ENCODE assay signal across 8 cellular contexts in the genomic region with DNA sequence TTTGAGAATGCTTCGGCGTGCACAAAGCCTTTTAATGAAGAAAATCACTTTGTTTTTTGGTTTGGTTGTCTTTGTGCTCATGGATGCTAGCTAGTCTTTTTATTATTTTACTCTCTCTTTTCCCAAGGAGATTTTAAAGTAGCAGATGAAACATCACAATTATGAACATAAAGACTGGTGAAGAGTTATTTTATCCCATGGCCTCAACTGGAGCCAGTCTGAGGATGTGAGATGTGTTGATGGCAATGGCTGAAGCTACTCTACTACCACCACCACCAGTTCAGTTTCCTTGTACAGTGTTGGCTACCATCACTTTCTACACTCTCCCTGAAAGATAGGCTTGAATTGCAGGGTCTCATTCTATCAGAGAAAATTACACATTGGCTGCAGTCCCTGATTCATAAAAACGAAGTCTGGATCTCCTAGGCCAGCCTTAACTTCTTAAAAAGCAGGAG. TPM values are rescaled to one million over a fixed set of nuclear protein-coding genes. Genes with fewer than 3 reads are reported as not detected.
DNase-seq lines count a peak whose midpoint lies in the region; ATAC-seq, FAIRE-seq and TF ChIP-seq lines count a peak whose summit lies in the region.

No MANE protein-coding gene starts in this region.

- no peak for ATAC-seq in activated B cell treated with CpG ODN at 0.5 μM for 24 hours (ENCODE audit: low read depth)
- no peak for ATAC-seq in right cardiac atrium
- no peak for ATAC-seq in stimulated activated naive B cell treated with anti-CD40 and anti-IgM and Interleukin-4, amounts not matched to agents 10 μg/mL and 1 μg/mL and 100 μg/mL, for 72 hours (replicated peaks)

- H3K36me3 Mint-ChIP-seq in activated B cell treated with CpG ODN at 0.5 μM for 24 hours (ENCODE audit: low read depth), result peaks cover 27% of the 10 kb centered on the region
- H3K36me3 Mint-ChIP-seq in stimulated activated naive B cell treated with anti-CD40 and anti-IgM and Interleukin-4, amounts not matched to agents 10 μg/mL and 1 μg/mL and 100 μg/mL, for 72 hours, result peaks cover 5 to 8% of the 10 kb centered on the region in 2 donors

- CTCF ChIA-PET in activated B cell treated with CpG ODN at 0.5 μM for 24 hours (lab: Charles Lee), result no interaction called here

- peak overlapping the region; percentile 37 for H3K4me3 ChIP-seq in right cardiac atrium (ENCODE audit: low read length)

- 25% methylated on average over 3 of the region's 3 CpGs for WGBS in right cardiac atrium

- no peak overlapping the region for H3K27ac ChIP-seq in right cardiac atrium (ENCODE audit: low read length)

- H3K4me1 ChIP-seq in right cardiac atrium (ENCODE audit: control insufficient read depth, insufficient read depth, low read length), result peaks cover 3% of the 10 kb centered on the region

- FAIRE-seq in RCC 7860 (lab: Jason Lieb, UNC), result no peak

- H3K4me1 Mint-ChIP-seq in activated B cell treated with CpG ODN at 0.5 μM for 24 hours, result peaks cover 38% of the 10 kb centered on the region
- peaks cover 11 to 18% of the 10 kb centered on the region in 2 donors for H3K4me1 Mint-ChIP-seq in stimulated activated naive B cell treated with anti-CD40 and anti-IgM and Interleukin-4, amounts not matched to agents 10 μg/mL and 1 μg/mL and 100 μg/mL, for 72 hours

- DNase-seq in NCI-H510A treated with DMSO at 0.1 percent for 48 hours (lab: John Stamatoyannopoulos, UW) (peak; percentile 60), NCI-H510A (lab: John Stamatoyannopoulos, UW) (no peak), activated B cell treated with CpG ODN at 0.5 μM for 24 hours (no peak), right cardiac atrium (no peak), NCI-H2171 (lab: John Stamatoyannopoulos, UW) (no peak), pons (ENCODE audit: low spot score) (no peak), RCC 7860 (ENCODE audit: low spot score) (no peak)
- no peak for DNase-seq in stimulated activated naive B cell treated with anti-CD40 and anti-IgM and Interleukin-4, amounts not matched to agents 10 μg/mL and 1 μg/mL and 100 μg/mL, for 72 hours

- POLR2A ChIA-PET in activated B cell treated with CpG ODN at 0.5 μM for 24 hours (lab: Charles Lee), result interaction anchor here (0.5 to 1.2 kb wide), 10 partner anchors 9 to 646 kb away, joined by 3 to 17 read pairs (median 6); partner anchors contain the start of genes CCAR1 and HNRNPH3

- no peaks in the 10 kb centered on the region for H3K9me3 ChIP-seq in right cardiac atrium (ENCODE audit: control insufficient read depth, low read length)

- H3K27me3 Mint-ChIP-seq in activated B cell treated with CpG ODN at 0.5 μM for 24 hours, result no peaks in the 10 kb centered on the region
- H3K27me3 Mint-ChIP-seq in stimulated activated naive B cell treated with anti-CD40 and anti-IgM and Interleukin-4, amounts not matched to agents 10 μg/mL and 1 μg/mL and 100 μg/mL, for 72 hours, result no peaks in the 10 kb centered on the region

- no peaks in the 10 kb centered on the region for H3K27me3 ChIP-seq in right cardiac atrium (ENCODE audit: control insufficient read depth, insufficient read depth)

- no peak for TF ChIP-seq CTCF in activated B cell treated with CpG ODN at 0.5 μM for 24 hours (IDR thresholded peaks at IDR 0.05)

- intact Hi-C loops in activated B cell treated with CpG ODN at 0.5 μM for 24 hours (cut with micrococcal nuclease), result loop anchor here (1.0 to 5.0 kb wide), 10 partner anchors 27 to 881 kb away; partner anchors contain the start of genes CCAR1, DDX21, DDX50 and RUFY2
- intact Hi-C loops in right cardiac atrium (cut with DNase I), result loop anchor here in 1 of 4 donors (5.0 kb wide), 1 partner anchor 82 kb away; no protein-coding TSS in a partner anchor

- no peaks in the 10 kb centered on the region for H3K9me3 Mint-ChIP-seq in activated B cell treated with CpG ODN at 0.5 μM for 24 hours
- no peaks in the 10 kb centered on the region for H3K9me3 Mint-ChIP-seq in stimulated activated naive B cell treated with anti-CD40 and anti-IgM and Interleukin-4, amounts not matched to agents 10 μg/mL and 1 μg/mL and 100 μg/mL, for 72 hours

- peak overlapping the region; percentile 97 for H3K27ac Mint-ChIP-seq in activated B cell treated with CpG ODN at 0.5 μM for 24 hours
- H3K27ac Mint-ChIP-seq in stimulated activated naive B cell treated with anti-CD40 and anti-IgM and Interleukin-4, amounts not matched to agents 10 μg/mL and 1 μg/mL and 100 μg/mL, for 72 hours, result peak overlapping the region; percentile 99

- peak overlapping the region; percentile 97 for H3K4me3 Mint-ChIP-seq in activated B cell treated with CpG ODN at 0.5 μM for 24 hours
- H3K4me3 Mint-ChIP-seq in stimulated activated naive B cell treated with anti-CD40 and anti-IgM and Interleukin-4, amounts not matched to agents 10 μg/mL and 1 μg/mL and 100 μg/mL, for 72 hours, result peak overlapping the region; percentile 93 to 99

RNA-seq across cellular contexts. Expression of gene HERC4, which starts 0.5 kb away (rescaled TPM):
- total RNA-seq in activated B cell treated with CpG ODN at 0.5 μM for 24 hours, result 65.3 and 84.2 TPM in 2 replicates
- total RNA-seq in right cardiac atrium, result 10 to 100 TPM; 33.2 to 37.0 (median 34.5) TPM
- 14.0 TPM for polyA plus RNA-seq in right cardiac atrium

RNA-seq across cellular contexts. Expression of gene MYPN, which starts 33.7 kb away (rescaled TPM):
- total RNA-seq in activated B cell treated with CpG ODN at 0.5 μM for 24 hours (not detected in 2 replicates), right cardiac atrium (100 to 1,000 TPM in 1 of 4 donors, 10 to 100 TPM in 3; 81.6 to 134 (median 84.8) TPM)
- polyA plus RNA-seq in right cardiac atrium, result 27.2 TPM

Comparison
In these comparisons a context has a peak if more than half of its experiments do, and no peak if none do; other contexts are left out.
1. RNA of gene MYPN, which starts 33.7 kb away (total RNA-seq): 81.6 to 134 TPM in right cardiac atrium; not detected in activated B cell treated with CpG ODN at 0.5 μM for 24 hours; every median in the first group is over 10 times any median in the second.